ENCODE assay signal across 14 cellular contexts in the genomic region with DNA sequence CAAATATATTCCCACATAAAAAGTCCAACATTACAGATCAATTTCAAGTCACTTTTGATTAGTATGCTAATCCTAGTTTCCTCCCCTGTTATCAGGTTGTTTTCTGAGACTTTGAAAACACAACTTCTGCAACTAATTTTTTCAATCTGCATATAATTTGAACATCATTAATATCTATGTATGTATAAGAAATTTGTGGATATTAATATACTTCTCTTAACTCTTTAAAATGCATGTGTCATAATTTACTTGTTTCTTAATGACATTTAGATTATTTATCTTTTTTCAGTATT. TPM values are rescaled to one million over a fixed set of nuclear protein-coding genes. Genes with fewer than 3 reads are reported as not detected.
DNase-seq lines count a peak whose midpoint lies in the region; ATAC-seq and TF ChIP-seq lines count a peak whose summit lies in the region.
"Had no signal": no experiment of that assay in that cellular context is flagged by ENCODE, and none has a peak within 500 bp of the region (broad histone marks: within the 10 kb centered on the region; RNA-seq: fewer than 3 reads in every experiment).

No MANE protein-coding gene starts in this region.

- no peaks in the 10 kb centered on the region for H3K79me2 ChIP-seq in PC-9 (ENCODE audit: low read depth)

- H2AFZ ChIP-seq in PC-9, result no peak overlapping the region
- H2AFZ ChIP-seq: GM23338 had no signal

- no peak for ATAC-seq in CD4-positive, alpha-beta T cell (ENCODE audit: poor library complexity)
- no peak for ATAC-seq in HG02973 (IDR thresholded peaks at IDR 0.05; ENCODE audit: unreplicated experiment)
- ATAC-seq: GM23338 had no signal

- H3K4me3 Mint-ChIP-seq in CD4-positive, alpha-beta T cell, result no peak overlapping the region
- no peak overlapping the region for H3K4me3 Mint-ChIP-seq in endothelial cell (ENCODE audit: unreplicated experiment)
- H3K4me3 Mint-ChIP-seq: CD8-positive, alpha-beta memory T cell; GM23338; T-helper 1 cell treated with Interleukin-12 subunit alpha and Interleukin-12 subunit beta and Interleukin-4 antibody, amounts not matched to agents 30 μg/mL and 1 μg/mL, for 36 hours had no signal

- no peaks in the 10 kb centered on the region for H3K4me1 Mint-ChIP-seq in CD4-positive, alpha-beta T cell (ENCODE audit: low read depth)
- H3K4me1 Mint-ChIP-seq in endothelial cell (ENCODE audit: unreplicated experiment), result no peaks in the 10 kb centered on the region
- H3K4me1 Mint-ChIP-seq: CD8-positive, alpha-beta memory T cell; GM23338 had no signal

- no peak overlapping the region for H3K4me2 ChIP-seq in PC-9
- H3K4me2 ChIP-seq: A549, GM23338 had no signal

- no peaks in the 10 kb centered on the region for H4K20me1 ChIP-seq in PC-9 (ENCODE audit: insufficient read depth)

- H3K27me3 Mint-ChIP-seq in CD4-positive, alpha-beta T cell, result no peaks in the 10 kb centered on the region
- no peaks in the 10 kb centered on the region for H3K27me3 Mint-ChIP-seq in endothelial cell (ENCODE audit: unreplicated experiment)
- H3K27me3 Mint-ChIP-seq: CD8-positive, alpha-beta memory T cell had no signal

- H3F3A ChIP-seq in PC-9 (ENCODE audit: insufficient read depth, low read depth), result peaks cover 23% of the 10 kb centered on the region

- DNase-seq in CD4-positive, alpha-beta T cell, result no peak
- DNase-seq in PC-9, result no peak
- no peak for DNase-seq in endothelial cell (ENCODE audit: low spot score)
- no peak for DNase-seq in cortex of kidney (lab: John Stamatoyannopoulos, UW)
- no peak for DNase-seq in HT-29 (ENCODE audit: low spot score)
- DNase-seq: NCI-H510A had no signal

- H3K9me2 ChIP-seq in PC-9 (ENCODE audit: insufficient read depth), result no peaks in the 10 kb centered on the region

- H3K27ac Mint-ChIP-seq in CD4-positive, alpha-beta T cell, result no peak overlapping the region
- H3K27ac Mint-ChIP-seq in endothelial cell (ENCODE audit: unreplicated experiment), result no peak overlapping the region
- H3K27ac Mint-ChIP-seq: CD8-positive, alpha-beta memory T cell; GM23338; T-helper 1 cell treated with Interleukin-12 subunit alpha and Interleukin-12 subunit beta and Interleukin-4 antibody, amounts not matched to agents 30 μg/mL and 1 μg/mL, for 36 hours had no signal

- peak; percentile 23 for TF ChIP-seq CTCF in 22Rv1 (IDR thresholded peaks at IDR 0.05)
- peak; percentile 4 for TF ChIP-seq CTCF in CD4-positive, alpha-beta T cell (IDR thresholded peaks at IDR 0.05)
- TF ChIP-seq CTCF in PC-9 (conservative IDR thresholded peaks at IDR 0.05), result peak; percentile 12; the same call in 1 of the 2 replicates
- peak; percentile 1 for TF ChIP-seq CTCF in endothelial cell (IDR thresholded peaks at IDR 0.05; ENCODE audit: unreplicated experiment)

- POLR2A ChIA-PET in CD4-positive, alpha-beta T cell (lab: Charles Lee), result interaction anchor here (1.6 kb wide), 1 partner anchor 285 kb away, joined by 3 read pairs; no protein-coding TSS in a partner anchor
- POLR2A ChIA-PET in PC-9 (lab: Charles Lee; ENCODE audit: unreplicated experiment), result no interaction called here

- CTCF ChIA-PET in CD4-positive, alpha-beta T cell (lab: Charles Lee), result interaction anchor here (1.0 kb wide), 1 partner anchor 286 kb away, joined by 3 read pairs; no protein-coding TSS in a partner anchor
- CTCF ChIA-PET in PC-9 (lab: Charles Lee), result interaction anchor here (0.6 kb wide), 1 partner anchor 101 kb away, joined by 4 read pairs; no protein-coding TSS in a partner anchor

- H3K9me3 Mint-ChIP-seq in CD4-positive, alpha-beta T cell, result no peaks in the 10 kb centered on the region
- H3K9me3 Mint-ChIP-seq in endothelial cell (ENCODE audit: unreplicated experiment), result no peaks in the 10 kb centered on the region
- H3K9me3 Mint-ChIP-seq: CD8-positive, alpha-beta memory T cell; GM23338; T-helper 1 cell treated with Interleukin-12 subunit alpha and Interleukin-12 subunit beta and Interleukin-4 antibody, amounts not matched to agents 30 μg/mL and 1 μg/mL, for 36 hours had no signal

- H3K9me3 ChIP-seq in CD4-positive, alpha-beta T cell (ENCODE audit: control insufficient read depth, low read length), result no peaks in the 10 kb centered on the region
- no peaks in the 10 kb centered on the region for H3K9me3 ChIP-seq in PC-9 (ENCODE audit: insufficient read depth, low read depth)
- H3K9me3 ChIP-seq: A549, BE2C, HAP-1 had no signal

- peaks cover 14% of the 10 kb centered on the region; the same call in 1 of the 2 replicates for H3K4me1 ChIP-seq in PC-9 (replicated peaks; ENCODE audit: insufficient read depth)
- H3K4me1 ChIP-seq: A549, BE2C, HAP-1 had no signal

- intact Hi-C loops in CD4-positive, alpha-beta T cell (cut with DNase I, micrococcal nuclease), result loop anchor here (1.0 to 10.0 kb wide), 4 partner anchors 284 to 1429 kb away; a partner anchor contains a TSS
- intact Hi-C loops in PC-9 (cut with micrococcal nuclease; ENCODE audit: unreplicated experiment), result loop anchor here (1.0 to 10.0 kb wide), 4 partner anchors 121 to 366 kb away; no protein-coding TSS in a partner anchor

- H3K4me3 ChIP-seq in PC-9, result no peak overlapping the region
- H3K4me3 ChIP-seq: A549, GM23338, HAP-1 had no signal

- no peaks in the 10 kb centered on the region for H3K36me3 ChIP-seq in PC-9 (ENCODE audit: low read depth)

- no peaks in the 10 kb centered on the region for H3K27me3 ChIP-seq in CD4-positive, alpha-beta T cell (ENCODE audit: control insufficient read depth, insufficient read depth, low read length)
- H3K27me3 ChIP-seq in PC-9 (ENCODE audit: insufficient read depth, low read depth), result no peaks in the 10 kb centered on the region
- H3K27me3 ChIP-seq: BE2C had no signal

- no TSS peak for BruUV-seq in PC-9 (replicated peaks; lab: Mats Ljungman, UMichigan)

- H3K36me3 Mint-ChIP-seq in CD4-positive, alpha-beta T cell (ENCODE audit: low read depth), result no peaks in the 10 kb centered on the region
- H3K36me3 Mint-ChIP-seq in endothelial cell (ENCODE audit: low read depth, unreplicated experiment), result no peaks in the 10 kb centered on the region
- H3K36me3 Mint-ChIP-seq: CD8-positive, alpha-beta memory T cell had no signal

- no peak overlapping the region for H3K27ac ChIP-seq in 22Rv1
- H3K27ac ChIP-seq in CD4-positive, alpha-beta T cell (ENCODE audit: low read depth, low read length), result no peak overlapping the region
- H3K27ac ChIP-seq in PC-9, result no peak overlapping the region
- H3K27ac ChIP-seq: A549 had no signal

RNA-seq across cellular contexts. Expression of a gene that starts 48.6 kb away (rescaled TPM):
- 1 to 10 TPM in 1 of 2 experiments, under 1 TPM in 1; 0.25 to 1.1 TPM for total RNA-seq in CD4-positive, alpha-beta T cell
- total RNA-seq in PC-9 (2021) (28.6 and 32.1 TPM in 2 replicates), endothelial cell (ENCODE audit: unreplicated experiment) (6.5 TPM)
- total RNA-seq in HT-29 (2014; rRNA removed; shearing (Covaris generic)), result 7.9 and 9.5 TPM in 2 replicates
